Comparison of ENCODE assay signal across 22 cellular contexts in genomic region chr13:74825949-74826246, GRCh38.
"Had no signal": no experiment of that assay in that cellular context is flagged by ENCODE, and none has a peak within 500 bp of the region (broad histone marks: within the 10 kb centered on the region; RNA-seq: fewer than 3 reads in every experiment).

No MANE protein-coding gene starts in this region.

- H3K4me1 Mint-ChIP-seq: naive B cell had no signal

- H3K9me3 ChIP-seq: esophagus squamous epithelium, neutrophil, ovary, right atrium auricular region, sigmoid colon, suprapubic skin, thyroid gland had no signal

- H3K4me3 Mint-ChIP-seq: immature natural killer cell, naive B cell, nephron, type B pancreatic cell had no signal

- H3K4me3 ChIP-seq: coronary artery, dorsolateral prefrontal cortex, esophagus squamous epithelium, lung, ovary, right atrium auricular region, sigmoid colon, suprapubic skin, thyroid gland had no signal

- H3K27me3 ChIP-seq: dorsolateral prefrontal cortex, esophagus squamous epithelium, neutrophil, ovary, right atrium auricular region, sigmoid colon, suprapubic skin, thyroid gland had no signal

- FAIRE-seq: keratinocyte, small intestine, urothelium cell line had no signal

- H3K36me3 Mint-ChIP-seq: immature natural killer cell, naive B cell, type B pancreatic cell had no signal

- H3K4me1 ChIP-seq: esophagus squamous epithelium, right atrium auricular region, sigmoid colon, suprapubic skin, thyroid gland had no signal

- H3K27me3 Mint-ChIP-seq: naive B cell had no signal

- DNase-seq: dorsolateral prefrontal cortex; effector CD8-positive, alpha-beta T cell; esophagus squamous epithelium; immature natural killer cell; left ventricle myocardium superior; mesendoderm; naive B cell; ovary; sigmoid colon; small intestine; stimulated activated CD4-positive, alpha-beta T cell treated with anti-CD3 and anti-CD28 coated beads, Interleukin-12 subunit alpha, Interleukin-12 subunit beta, amount 100 ng/mL, for 4 hours; stimulated activated naive CD4-positive, alpha-beta T cell; thyroid gland had no signal

- H3K27ac ChIP-seq: coronary artery, dorsolateral prefrontal cortex, esophagus squamous epithelium, neutrophil, ovary, sigmoid colon, suprapubic skin, thyroid gland had no signal

- H3K9me3 Mint-ChIP-seq: immature natural killer cell had no signal

- H3K36me3 ChIP-seq: esophagus squamous epithelium, neutrophil, ovary, right atrium auricular region, sigmoid colon, suprapubic skin, thyroid gland had no signal

- H3K27ac Mint-ChIP-seq: immature natural killer cell, naive B cell, type B pancreatic cell had no signal
